22 cellular contexts compared by ENCODE assay signal in genomic region chr3:171553085-171553484, GRCh38.
"Had no signal": no experiment of that assay in that cellular context is flagged by ENCODE, and none has a peak within 500 bp of the region (broad histone marks: within the 10 kb centered on the region; RNA-seq: fewer than 3 reads in every experiment).

No MANE protein-coding gene starts in this region.

- H3K9me3 Mint-ChIP-seq: activated naive CD4-positive, alpha-beta T cell treated with anti-CD3 and anti-CD28 coated beads, Interleukin-2, amount 50 U/mL, for 24 hours; nephron had no signal

- H3K4me1 ChIP-seq: ascending aorta had no signal

- ATAC-seq: left lobe of liver had no signal

- H3K9me3 ChIP-seq: ascending aorta had no signal

- H3K27ac Mint-ChIP-seq: activated naive CD4-positive, alpha-beta T cell treated with anti-CD3 and anti-CD28 coated beads, Interleukin-2, amount 50 U/mL, for 24 hours; nephron had no signal

- H3K27ac ChIP-seq: ascending aorta, coronary artery, VCaP had no signal

- H3K27me3 Mint-ChIP-seq: activated naive CD4-positive, alpha-beta T cell treated with anti-CD3 and anti-CD28 coated beads, Interleukin-2, amount 50 U/mL, for 24 hours had no signal

- H3K36me3 Mint-ChIP-seq: activated naive CD4-positive, alpha-beta T cell treated with anti-CD3 and anti-CD28 coated beads, Interleukin-2, amount 50 U/mL, for 24 hours had no signal

- H3K27me3 ChIP-seq: ascending aorta had no signal

- H3K4me3 Mint-ChIP-seq: activated naive CD4-positive, alpha-beta T cell treated with anti-CD3 and anti-CD28 coated beads, Interleukin-2, amount 50 U/mL, for 24 hours; nephron had no signal

- H3K4me3 ChIP-seq: ascending aorta, coronary artery had no signal

- DNase-seq: activated CD4-positive, alpha-beta T cell treated with anti-CD3 and anti-CD28 coated beads for 1 hour; activated CD8-positive, alpha-beta memory T cell treated with anti-CD3 and anti-CD28 coated beads for 24 hours; activated CD8-positive, alpha-beta memory T cell treated with anti-CD3 and anti-CD28 coated beads, Interleukin-2, amount 50 U/mL, for 48 hours; activated effector memory CD4-positive, alpha-beta T cell treated with anti-CD3 and anti-CD28 coated beads, Interleukin-2, amount 50 U/mL, for 16 hours; activated T-cell treated with anti-CD3 and anti-CD28 coated beads, Interleukin-2, amount 50 U/mL, for 48 hours; erythroblast; head of caudate nucleus; kidney; mammary epithelial cell; midbrain; occipital lobe; retina; stimulated activated CD4-positive, alpha-beta T cell treated with anti-CD3 and anti-CD28 coated beads, Interleukin-12 subunit alpha, Interleukin-12 subunit beta, amount 100 ng/mL, for 4 hours; stimulated activated CD4-positive, alpha-beta T cell treated with anti-CD3 and anti-CD28 coated beads, Interleukin-1b, Interleukin-23, amount 100 ng/mL, for 48 hours; stimulated activated CD8-positive, alpha-beta memory T cell treated with anti-CD3 and anti-CD28 coated beads, Interleukin-4, amount 100 ng/mL, for 48 hours; stimulated activated naive CD4-positive, alpha-beta T cell had no signal

- H3K36me3 ChIP-seq: ascending aorta had no signal
